In genomic region chr7:28291559-28291958, GRCh38 we compare ENCODE assay signal across 13 cellular contexts.
DNase-seq lines count a peak whose midpoint lies in the region; TF ChIP-seq lines count a peak whose summit lies in the region.
"Had no signal": no experiment of that assay in that cellular context is flagged by ENCODE, and none has a peak within 500 bp of the region (broad histone marks: within the 10 kb centered on the region; RNA-seq: fewer than 3 reads in every experiment).

No MANE protein-coding gene starts in this region.

- H3K4me3 Mint-ChIP-seq in H9 (peak overlapping the region in 1 of 2 experiments; percentile 57; a peak in 3 of 5 replicates), osteocyte (ENCODE audit: unreplicated experiment) (no peak overlapping the region)
- H3K4me3 Mint-ChIP-seq: CD8-positive, alpha-beta memory T cell had no signal

- H3K4me1 Mint-ChIP-seq in H9: peaks cover 59 to 64% of the 10 kb centered on the region in 2 experiments
- H3K4me1 Mint-ChIP-seq in osteocyte (ENCODE audit: unreplicated experiment): peaks cover 7% of the 10 kb centered on the region

- no peak overlapping the region for H3K56ac ChIP-seq in H9 (ENCODE audit: insufficient read length, low read depth, low read length)

- in situ Hi-C loops in GM13977 (cut with MboI; ENCODE audit: low pct_unique_long_range_greater_than_20kb, low sequenced_read_pairs, unreplicated experiment): no loop called here

- H3K23ac ChIP-seq in H9 (ENCODE audit: insufficient read length, low read depth, low read length): no peak overlapping the region

- H3K27me3 ChIP-seq in H9 (ENCODE audit: insufficient read depth, low read length) (no peaks in the 10 kb centered on the region), OCI-LY3 (ENCODE audit: low read depth, low read length) (peaks cover 42% of the 10 kb centered on the region), iPS DF 6.9 (ENCODE audit: control insufficient read depth, insufficient read depth, low read length) (no peaks in the 10 kb centered on the region)

- H3K79me1 ChIP-seq in H9 (ENCODE audit: insufficient read depth, low read depth, low read length, poor library complexity, severe bottlenecking): no peaks in the 10 kb centered on the region

- H2AK5ac ChIP-seq in H9 (ENCODE audit: insufficient read length, low read length): no peak overlapping the region

- no peaks in the 10 kb centered on the region for H3K27me3 Mint-ChIP-seq in H9 (ENCODE audit: low read depth)
- H3K27me3 Mint-ChIP-seq in osteocyte (ENCODE audit: unreplicated experiment): peaks cover 4% of the 10 kb centered on the region

- H3K23me2 ChIP-seq in H9 (ENCODE audit: insufficient read length, low read depth, low read length, poor library complexity, severe bottlenecking): no peaks in the 10 kb centered on the region

- peak overlapping the region; percentile 28 for H3K4me2 ChIP-seq in H9 (ENCODE audit: insufficient read depth, insufficient read length, low read length)
- peak overlapping the region; percentile 71 for H3K4me2 ChIP-seq in OCI-LY3 (ENCODE audit: low read length)
- H3K4me2 ChIP-seq: PC-9 had no signal

- H3K9me3 Mint-ChIP-seq in H9 (peaks cover 0 to 3% of the 10 kb centered on the region in 2 experiments; a peak in 3 of 5 replicates), osteocyte (ENCODE audit: unreplicated experiment) (no peaks in the 10 kb centered on the region)
- H3K9me3 Mint-ChIP-seq: CD8-positive, alpha-beta memory T cell had no signal

- no peak overlapping the region for H3K4ac ChIP-seq in H9 (ENCODE audit: low read depth, low read length)

- no peak overlapping the region for H2BK15ac ChIP-seq in H9 (ENCODE audit: low read depth, low read length)

- H3K36me3 ChIP-seq in OCI-LY3 (replicated peaks; ENCODE audit: low read depth, low read length): no peaks in the 10 kb centered on the region
- no peaks in the 10 kb centered on the region for H3K36me3 ChIP-seq in iPS DF 6.9 (ENCODE audit: control insufficient read depth, insufficient read depth, low read length)

- H2BK120ac ChIP-seq in H9 (ENCODE audit: low read depth, low read length, poor library complexity, severe bottlenecking): no peak overlapping the region

- H3K9ac ChIP-seq in H9 (ENCODE audit: extremely low read depth, insufficient read length, low read length) (no peak overlapping the region), OCI-LY3 (ENCODE audit: low read length) (no peak overlapping the region)

- no peak overlapping the region for H4K5ac ChIP-seq in H9 (ENCODE audit: insufficient read length, low read depth, low read length)

- H3T11ph ChIP-seq in H9 (ENCODE audit: low read length): no peak overlapping the region

- H3K36me3 Mint-ChIP-seq in H9 (ENCODE audit: insufficient read depth in 1 of 3, low read depth in 3 of 3): peaks cover 0 to 9% (median 2%) of the 10 kb centered on the region in 3 experiments; a peak in 4 of 7 replicates
- H3K36me3 Mint-ChIP-seq in osteocyte (ENCODE audit: unreplicated experiment): no peaks in the 10 kb centered on the region
- H3K36me3 Mint-ChIP-seq: CD8-positive, alpha-beta memory T cell had no signal

- H3K4me1 ChIP-seq in H9 (ENCODE audit: insufficient read depth, low read length) (peaks cover 24% of the 10 kb centered on the region; the same call in 1 of the 2 replicates), OCI-LY3 (ENCODE audit: low read length) (peaks cover 42% of the 10 kb centered on the region), iPS DF 6.9 (ENCODE audit: control insufficient read depth, insufficient read depth, low read length) (peaks cover 11% of the 10 kb centered on the region; the same call in 1 of the 2 replicates)

- no peak overlapping the region for H3K18ac ChIP-seq in H9 (ENCODE audit: insufficient read length, low read depth, low read length)

- H3K14ac ChIP-seq in H9 (ENCODE audit: insufficient read depth, low read length): no peak overlapping the region

- H2BK20ac ChIP-seq in H9 (ENCODE audit: low read depth, low read length, poor library complexity, severe bottlenecking): no peak overlapping the region

- no peaks in the 10 kb centered on the region for H4K20me1 ChIP-seq in H9 (ENCODE audit: control insufficient read depth, insufficient read depth, insufficient read length)
- no peaks in the 10 kb centered on the region for H4K20me1 ChIP-seq in OCI-LY3 (ENCODE audit: insufficient read depth, low read length)

- H2BK12ac ChIP-seq in H9 (ENCODE audit: insufficient read length, low read depth, low read length): no peak overlapping the region

- WGBS in H9 (ENCODE audit: extremely low coverage, insufficient read length, low lambda C conversion rate): no CpG with 5 or more reads among the region's 4 CpGs
- no CpG with 5 or more reads among the region's 4 CpGs for WGBS in iPS DF 6.9 (ENCODE audit: insufficient coverage, insufficient read length)

- H3K79me2 ChIP-seq in H9 (ENCODE audit: insufficient read depth, low read length) (no peaks in the 10 kb centered on the region), OCI-LY3 (ENCODE audit: low read length) (no peaks in the 10 kb centered on the region)

- H4K91ac ChIP-seq in H9 (ENCODE audit: insufficient read length, low read depth, low read length): no peak overlapping the region

- H3K4me3 ChIP-seq in OCI-LY3 (ENCODE audit: low read length): no peak overlapping the region
- no peak overlapping the region for H3K4me3 ChIP-seq in iPS DF 6.9 (ENCODE audit: low read length)
- H3K4me3 ChIP-seq: PC-9 had no signal

- no peak for TF ChIP-seq CTCF in H9 (conservative IDR thresholded peaks at IDR 0.05)
- no peak for TF ChIP-seq CTCF in OCI-LY3 (IDR thresholded peaks at IDR 0.05; ENCODE audit: low read depth, low read length)
- TF ChIP-seq CTCF in osteocyte (IDR thresholded peaks at IDR 0.05): no peak
- TF ChIP-seq CTCF in GM13977 (IDR thresholded peaks at IDR 0.05; ENCODE audit: extremely low read depth, insufficient read depth, missing control alignments): no peak

- no peak overlapping the region for H2BK5ac ChIP-seq in H9 (ENCODE audit: insufficient read length, low read length)

- H3K9me3 ChIP-seq in H9 (ENCODE audit: control insufficient read depth, low read depth, low read length) (no peaks in the 10 kb centered on the region), OCI-LY3 (ENCODE audit: insufficient read depth, low read length) (no peaks in the 10 kb centered on the region), iPS DF 6.9 (ENCODE audit: control insufficient read depth, insufficient read depth, low read length) (no peaks in the 10 kb centered on the region)

- H3K27ac Mint-ChIP-seq in H9 (peak overlapping the region; percentile 78 to 98 (median 91)), osteocyte (ENCODE audit: unreplicated experiment) (peak overlapping the region; percentile 12)
- H3K27ac Mint-ChIP-seq: CD8-positive, alpha-beta memory T cell had no signal

- H4K8ac ChIP-seq in H9 (replicated peaks; ENCODE audit: insufficient read length, low read depth, low read length): no peak overlapping the region

- H2AFZ ChIP-seq in H9 (ENCODE audit: low read length): no peak overlapping the region
- no peak overlapping the region for H2AFZ ChIP-seq in OCI-LY3 (ENCODE audit: low read depth, low read length)
- H2AFZ ChIP-seq: PC-9 had no signal

- DNase-seq in H9 (peak; percentile 92), iPS DF 6.9 (ENCODE audit: low read depth, low spot score) (peak; percentile 96), osteocyte (ENCODE audit: extremely low spot score, unreplicated experiment) (no peak), A172 (ENCODE audit: low spot score) (no peak), GM13977 (ENCODE audit: low spot score) (no peak), GOT3 (lab: John Stamatoyannopoulos, UW) (no peak)
- DNase-seq: CD8-positive, alpha-beta memory T cell; KBM-7; NCI-H1048; NCI-H226; NCI-H526; PC-9 had no signal

- H3K27ac ChIP-seq in H9 (ENCODE audit: insufficient read length, low read depth, low read length) (peak overlapping the region; percentile 96), OCI-LY3 (ENCODE audit: low read length) (peak overlapping the region; percentile 74; the same call in 1 of the 2 replicates), iPS DF 6.9 (ENCODE audit: low read length) (peak overlapping the region; percentile 65)
- H3K27ac ChIP-seq: PC-9 had no signal

Comparison
In these comparisons a context has a peak if more than half of its experiments do, and no peak if none do; other contexts are left out.
1. DNase-seq: peak in H9 (single experiment) and iPS DF 6.9 (single experiment); none in osteocyte (single experiment), A172 (single experiment), GM13977 (single experiment) and GOT3 (single experiment).
2. Peak in every context shown above with its lines, with median percentiles within 50 percentile points of each other: H3K27ac ChIP-seq.